In the genomic region with DNA sequence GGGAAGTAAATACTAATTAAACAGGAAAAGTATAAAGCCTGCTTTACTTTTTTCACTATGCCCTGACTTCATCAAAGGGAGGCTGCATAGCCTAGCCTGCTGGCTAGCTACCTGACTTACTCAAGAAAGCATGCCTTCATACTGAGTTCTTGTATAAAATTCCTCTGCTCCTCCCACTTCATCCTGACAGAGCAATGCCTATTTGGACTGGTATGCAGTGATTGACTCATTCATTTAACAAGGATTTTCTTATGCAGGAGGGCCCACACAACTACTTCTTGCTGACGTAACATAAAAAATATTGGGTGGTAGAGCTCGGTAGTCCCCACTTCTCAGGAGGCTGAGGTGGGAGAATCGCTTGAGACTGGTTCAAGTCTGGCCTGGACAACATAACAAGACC, we compare ENCODE assay signal across 10 cellular contexts.
A peak's percentile ranks its signal among the peaks of the same experiment; 100 is the strongest.
DNase-seq lines count a peak whose midpoint lies in the region; ATAC-seq and TF ChIP-seq lines count a peak whose summit lies in the region.
"Had no signal": no experiment of that assay in that cellular context is flagged by ENCODE, and none has a peak within 500 bp of the region (broad histone marks: within the 10 kb centered on the region; RNA-seq: fewer than 3 reads in every experiment).

No MANE protein-coding gene starts in this region.

- no peak overlapping the region for H3K27ac Mint-ChIP-seq in stimulated activated memory B cell treated with anti-CD40 and anti-IgM and Interleukin-4, amounts not matched to agents 10 μg/mL and 1 μg/mL and 100 μg/mL, for 72 hours
- H3K27ac Mint-ChIP-seq: activated CD8-positive, alpha-beta memory T cell treated with anti-CD3 and anti-CD28 coated beads, Interleukin-2, amount 10 ng/mL, durations not matched to agents 7 days and 5 days had no signal

- no peaks in the 10 kb centered on the region for H3K27me3 Mint-ChIP-seq in stimulated activated memory B cell treated with anti-CD40 and anti-IgM and Interleukin-4, amounts not matched to agents 10 μg/mL and 1 μg/mL and 100 μg/mL, for 72 hours
- H3K27me3 Mint-ChIP-seq: activated CD8-positive, alpha-beta memory T cell treated with anti-CD3 and anti-CD28 coated beads, Interleukin-2, amount 10 ng/mL, durations not matched to agents 7 days and 5 days had no signal

- H3K4me3 ChIP-seq in HFF-Myc (replicated peaks; ENCODE audit: low read depth, low read length) (no peak overlapping the region), gastroesophageal sphincter (no peak overlapping the region), skeletal muscle tissue (ENCODE audit: low read length in 3 of 3) (no peak overlapping the region)
- H3K4me3 ChIP-seq: GM12878 had no signal

- H3K36me3 ChIP-seq in gastroesophageal sphincter (peaks cover 0 to 50% of the 10 kb centered on the region in 2 donors), skeletal muscle tissue (ENCODE audit: control insufficient read depth in 3 of 3, insufficient read depth in 3 of 3, low read length in 3 of 3) (peaks cover 12 to 23% (median 19%) of the 10 kb centered on the region in 3 donors)

- no peaks in the 10 kb centered on the region for H3K9me3 ChIP-seq in gastroesophageal sphincter
- no peaks in the 10 kb centered on the region for H3K9me3 ChIP-seq in skeletal muscle tissue (ENCODE audit: control insufficient read depth in 3 of 3, low read length in 3 of 3)

- H3K9ac ChIP-seq in skeletal muscle tissue (ENCODE audit: low read depth in 1 of 3, low read length in 3 of 3), result no peak overlapping the region

- no peak for TF ChIP-seq POLR2A in gastroesophageal sphincter (IDR thresholded peaks at IDR 0.05)

- no peak for TF ChIP-seq CTCF in HFF-Myc (IDR thresholded peaks at IDR 0.05; ENCODE audit: low read depth, low read length, missing control alignments)
- TF ChIP-seq CTCF in gastroesophageal sphincter (IDR thresholded peaks at IDR 0.05), result no peak

- H3K27me3 ChIP-seq in gastroesophageal sphincter (no peaks in the 10 kb centered on the region), skeletal muscle tissue (ENCODE audit: control insufficient read depth in 3 of 3, insufficient read depth in 3 of 3, low read length in 3 of 3) (no peaks in the 10 kb centered on the region)

- peaks cover 0 to 24% (median 5%) of the 10 kb centered on the region in 3 donors for H3K4me1 ChIP-seq in gastroesophageal sphincter
- peaks cover 6 to 12% (median 11%) of the 10 kb centered on the region in 3 donors for H3K4me1 ChIP-seq in skeletal muscle tissue (ENCODE audit: control insufficient read depth in 3 of 3, insufficient read depth in 3 of 3, low read length in 3 of 3)

- peak; percentile 59 for DNase-seq in HFF-Myc (ENCODE audit: extremely low read depth, low read depth)
- DNase-seq in amniotic epithelial cell (ENCODE audit: low read depth), result peak; percentile 94
- DNase-seq in activated gamma-delta T cell (lab: John Stamatoyannopoulos, UW), result no peak
- DNase-seq in DMS153 (lab: John Stamatoyannopoulos, UW), result no peak
- DNase-seq in amygdala (lab: John Stamatoyannopoulos, UW), result no peak
- DNase-seq: activated CD8-positive, alpha-beta memory T cell treated with anti-CD3 and anti-CD28 coated beads, Interleukin-2, amount 10 ng/mL, durations not matched to agents 7 days and 5 days had no signal

- peaks cover 5% of the 10 kb centered on the region for H3K36me3 Mint-ChIP-seq in stimulated activated memory B cell treated with anti-CD40 and anti-IgM and Interleukin-4, amounts not matched to agents 10 μg/mL and 1 μg/mL and 100 μg/mL, for 72 hours

- peak; percentile 58 for ATAC-seq in gastroesophageal sphincter
- ATAC-seq in stimulated activated memory B cell treated with anti-CD40 and anti-IgM and Interleukin-4, amounts not matched to agents 10 μg/mL and 1 μg/mL and 100 μg/mL, for 72 hours, result no peak
- ATAC-seq: activated CD8-positive, alpha-beta memory T cell treated with anti-CD3 and anti-CD28 coated beads, Interleukin-2, amount 10 ng/mL, durations not matched to agents 7 days and 5 days; GM12878 had no signal

- no peak overlapping the region for H3K4me3 Mint-ChIP-seq in stimulated activated memory B cell treated with anti-CD40 and anti-IgM and Interleukin-4, amounts not matched to agents 10 μg/mL and 1 μg/mL and 100 μg/mL, for 72 hours
- H3K4me3 Mint-ChIP-seq: activated CD8-positive, alpha-beta memory T cell treated with anti-CD3 and anti-CD28 coated beads, Interleukin-2, amount 10 ng/mL, durations not matched to agents 7 days and 5 days had no signal

- WGBS in gastroesophageal sphincter (ENCODE audit: low coverage in 1 of 2), 2 donors, result 58 to 64% methylated on average over 3 of the region's 3 CpGs

- H3K4me1 Mint-ChIP-seq in stimulated activated memory B cell treated with anti-CD40 and anti-IgM and Interleukin-4, amounts not matched to agents 10 μg/mL and 1 μg/mL and 100 μg/mL, for 72 hours, result no peaks in the 10 kb centered on the region
- H3K4me1 Mint-ChIP-seq: activated CD8-positive, alpha-beta memory T cell treated with anti-CD3 and anti-CD28 coated beads, Interleukin-2, amount 10 ng/mL, durations not matched to agents 7 days and 5 days had no signal

- H3K27ac ChIP-seq in gastroesophageal sphincter (peak overlapping the region in 3 of 4 donors; percentile 0 to 52 (median 36)), skeletal muscle tissue (ENCODE audit: low read depth, low read length) (peak overlapping the region; percentile 7)

- H3K9me3 Mint-ChIP-seq in stimulated activated memory B cell treated with anti-CD40 and anti-IgM and Interleukin-4, amounts not matched to agents 10 μg/mL and 1 μg/mL and 100 μg/mL, for 72 hours, result no peaks in the 10 kb centered on the region

- no peak for TF ChIP-seq EP300 in gastroesophageal sphincter (IDR thresholded peaks at IDR 0.05)

Comparison
In these comparisons a context has a peak if more than half of its experiments do, and no peak if none do; other contexts are left out.
1. DNase-seq: peak in HFF-Myc (single experiment) and amniotic epithelial cell (single experiment); none in activated gamma-delta T cell (single experiment), DMS153 (single experiment) and amygdala (0 of 56).